ENCODE assay signal across 1 cellular context in the genomic region with DNA sequence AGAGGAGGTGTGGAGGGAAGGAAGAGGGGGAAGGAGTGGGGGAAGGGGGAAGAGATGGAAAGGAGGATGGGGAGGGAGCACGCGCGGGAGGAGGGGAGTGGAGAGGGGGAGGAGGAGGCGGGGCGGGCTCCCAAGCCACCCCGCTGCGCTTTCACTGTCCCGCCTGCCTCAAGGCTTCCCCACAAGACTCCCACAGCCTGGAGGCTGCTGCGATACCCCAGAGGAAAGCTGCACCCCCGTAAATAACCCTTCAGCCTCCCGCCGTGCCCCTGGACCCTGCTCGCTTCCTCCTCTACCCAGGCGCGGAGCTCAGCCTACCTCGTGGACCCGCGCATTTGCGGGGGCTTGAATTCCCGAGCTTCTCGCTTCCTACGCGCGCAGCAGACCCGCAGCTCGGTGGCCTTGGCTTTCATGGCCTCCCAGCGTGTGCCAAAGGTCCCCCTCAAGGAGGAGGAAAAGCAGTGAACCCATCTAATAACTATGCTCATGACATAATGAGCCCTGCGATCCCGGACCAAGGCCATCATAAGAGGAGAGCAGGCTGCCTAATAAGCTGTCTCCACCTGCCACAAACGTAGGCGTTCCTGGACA.
TF ChIP-seq lines count a peak whose summit lies in the region.

C10orf67 (minus strand) TSS at position 547 of the 591 bp plus-strand sequence; CDS start at position 524, 23 bp downstream.

TF ChIP-seq in HEK293, 187 proteins besides CTCF, POLR2A, EP300 and RAD21 (continued from another document and continues in another):
- TF ChIP-seq OVOL3 (tag by site-specific recombination; IDR thresholded peaks at IDR 0.05) (0 out of 2 replicates have a peak, but pooled peaks have one; percentile 29), GLI4 (tag by site-specific recombination; IDR thresholded peaks at IDR 0.05) (no peak), HOXC10 (CRISPR knock-in tag; IDR thresholded peaks at IDR 0.05) (no peak), ZNF529 (tag by site-specific recombination; IDR thresholded peaks at IDR 0.05; ENCODE audit: insufficient replicate concordance) (no peak), ZIC2 (tag by site-specific recombination; IDR thresholded peaks at IDR 0.05) (peak; percentile 95), ZSCAN30 (tag by site-specific recombination; IDR thresholded peaks at IDR 0.05) (no peak), ZNF354C (tag by site-specific recombination; IDR thresholded peaks at IDR 0.05; ENCODE audit: borderline replicate concordance, low read depth) (no peak), ZNF843 (tag by site-specific recombination; IDR thresholded peaks at IDR 0.05) (peak; percentile 70; the same call in 1 of the 2 replicates), ZFP3 (tag by site-specific recombination; IDR thresholded peaks at IDR 0.05; ENCODE audit: low read depth) (no peak), ZNF701 (tag by site-specific recombination; IDR thresholded peaks at IDR 0.05) (peak; percentile 64; the same call in 1 of the 2 replicates), ZNF121 (tag by site-specific recombination; IDR thresholded peaks at IDR 0.05) (no peak), ZNF280D (tag by site-specific recombination; IDR thresholded peaks at IDR 0.05) (no peak), ZBTB6 (tag by site-specific recombination; IDR thresholded peaks at IDR 0.05) (peak; percentile 22; the same call in 1 of the 2 replicates), ZNF707 (tag by site-specific recombination; IDR thresholded peaks at IDR 0.05) (no peak), ZNF610 (tag by site-specific recombination; IDR thresholded peaks at IDR 0.05; ENCODE audit: borderline replicate concordance) (no peak), SP7 (tag by site-specific recombination; IDR thresholded peaks at IDR 0.05) (peak; percentile 86), ZNF175 (tag by site-specific recombination; IDR thresholded peaks at IDR 0.05) (no peak), TRIM28 (IDR thresholded peaks at IDR 0.05; ENCODE audit: borderline replicate concordance, low read length) (no peak), KLF8 (tag by site-specific recombination; IDR thresholded peaks at IDR 0.05) (peak; percentile 72), ZNF398 (tag by site-specific recombination; IDR thresholded peaks at IDR 0.05) (peak; percentile 97), ZNF2 (tag by site-specific recombination; IDR thresholded peaks at IDR 0.05) (peak; percentile 98), ZNF404 (tag by site-specific recombination; IDR thresholded peaks at IDR 0.05) (no peak), ZNF366 (tag by site-specific recombination; conservative IDR thresholded peaks at IDR 0.05) (peak; percentile 90), PRDM2 (tag by site-specific recombination; IDR thresholded peaks at IDR 0.05; ENCODE audit: borderline replicate concordance) (no peak), GLIS2 (tag by site-specific recombination; IDR thresholded peaks at IDR 0.05) (peak; percentile 87), ZNF324 (tag by site-specific recombination; IDR thresholded peaks at IDR 0.05) (0 out of 2 replicates have a peak, but pooled peaks have one; percentile 61), ZNF677 (tag by site-specific recombination; IDR thresholded peaks at IDR 0.05) (no peak), ZNF580 (tag by site-specific recombination; IDR thresholded peaks at IDR 0.05) (no peak; the same call in 1 of the 2 replicates), MYNN (tag by site-specific recombination; IDR thresholded peaks at IDR 0.05; ENCODE audit: borderline replicate concordance) (no peak), ZFP41 (tag by site-specific recombination; IDR thresholded peaks at IDR 0.05; ENCODE audit: borderline replicate concordance) (no peak)
- TF ChIP-seq, protein P1, sequence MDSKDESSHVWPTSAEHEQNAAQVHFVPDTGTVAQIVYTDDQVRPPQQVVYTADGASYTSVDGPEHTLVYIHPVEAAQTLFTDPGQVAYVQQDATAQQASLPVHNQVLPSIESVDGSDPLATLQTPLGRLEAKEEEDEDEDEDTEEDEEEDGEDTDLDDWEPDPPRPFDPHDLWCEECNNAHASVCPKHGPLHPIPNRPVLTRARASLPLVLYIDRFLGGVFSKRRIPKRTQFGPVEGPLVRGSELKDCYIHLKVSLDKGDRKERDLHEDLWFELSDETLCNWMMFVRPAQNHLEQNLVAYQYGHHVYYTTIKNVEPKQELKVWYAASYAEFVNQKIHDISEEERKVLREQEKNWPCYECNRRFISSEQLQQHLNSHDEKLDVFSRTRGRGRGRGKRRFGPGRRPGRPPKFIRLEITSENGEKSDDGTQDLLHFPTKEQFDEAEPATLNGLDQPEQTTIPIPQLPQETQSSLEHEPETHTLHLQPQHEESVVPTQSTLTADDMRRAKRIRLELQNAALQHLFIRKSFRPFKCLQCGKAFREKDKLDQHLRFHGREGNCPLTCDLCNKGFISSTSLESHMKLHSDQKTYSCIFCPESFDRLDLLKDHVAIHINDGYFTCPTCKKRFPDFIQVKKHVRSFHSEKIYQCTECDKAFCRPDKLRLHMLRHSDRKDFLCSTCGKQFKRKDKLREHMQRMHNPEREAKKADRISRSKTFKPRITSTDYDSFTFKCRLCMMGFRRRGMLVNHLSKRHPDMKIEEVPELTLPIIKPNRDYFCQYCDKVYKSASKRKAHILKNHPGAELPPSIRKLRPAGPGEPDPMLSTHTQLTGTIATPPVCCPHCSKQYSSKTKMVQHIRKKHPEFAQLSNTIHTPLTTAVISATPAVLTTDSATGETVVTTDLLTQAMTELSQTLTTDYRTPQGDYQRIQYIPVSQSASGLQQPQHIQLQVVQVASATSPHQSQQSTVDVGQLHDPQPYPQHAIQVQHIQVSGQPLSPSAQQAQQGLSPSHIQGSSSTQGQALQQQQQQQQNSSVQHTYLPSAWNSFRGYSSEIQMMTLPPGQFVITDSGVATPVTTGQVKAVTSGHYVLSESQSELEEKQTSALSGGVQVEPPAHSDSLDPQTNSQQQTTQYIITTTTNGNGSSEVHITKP (tag by site-specific recombination; IDR thresholded peaks at IDR 0.05): peak; percentile 93
- TF ChIP-seq, protein P2, sequence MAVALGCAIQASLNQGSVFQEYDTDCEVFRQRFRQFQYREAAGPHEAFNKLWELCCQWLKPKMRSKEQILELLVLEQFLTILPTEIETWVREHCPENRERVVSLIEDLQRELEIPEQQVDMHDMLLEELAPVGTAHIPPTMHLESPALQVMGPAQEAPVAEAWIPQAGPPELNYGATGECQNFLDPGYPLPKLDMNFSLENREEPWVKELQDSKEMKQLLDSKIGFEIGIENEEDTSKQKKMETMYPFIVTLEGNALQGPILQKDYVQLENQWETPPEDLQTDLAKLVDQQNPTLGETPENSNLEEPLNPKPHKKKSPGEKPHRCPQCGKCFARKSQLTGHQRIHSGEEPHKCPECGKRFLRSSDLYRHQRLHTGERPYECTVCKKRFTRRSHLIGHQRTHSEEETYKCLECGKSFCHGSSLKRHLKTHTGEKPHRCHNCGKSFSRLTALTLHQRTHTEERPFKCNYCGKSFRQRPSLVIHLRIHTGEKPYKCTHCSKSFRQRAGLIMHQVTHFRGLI (tag by site-specific recombination; IDR thresholded peaks at IDR 0.05): no peak
- TF ChIP-seq, protein P3, sequence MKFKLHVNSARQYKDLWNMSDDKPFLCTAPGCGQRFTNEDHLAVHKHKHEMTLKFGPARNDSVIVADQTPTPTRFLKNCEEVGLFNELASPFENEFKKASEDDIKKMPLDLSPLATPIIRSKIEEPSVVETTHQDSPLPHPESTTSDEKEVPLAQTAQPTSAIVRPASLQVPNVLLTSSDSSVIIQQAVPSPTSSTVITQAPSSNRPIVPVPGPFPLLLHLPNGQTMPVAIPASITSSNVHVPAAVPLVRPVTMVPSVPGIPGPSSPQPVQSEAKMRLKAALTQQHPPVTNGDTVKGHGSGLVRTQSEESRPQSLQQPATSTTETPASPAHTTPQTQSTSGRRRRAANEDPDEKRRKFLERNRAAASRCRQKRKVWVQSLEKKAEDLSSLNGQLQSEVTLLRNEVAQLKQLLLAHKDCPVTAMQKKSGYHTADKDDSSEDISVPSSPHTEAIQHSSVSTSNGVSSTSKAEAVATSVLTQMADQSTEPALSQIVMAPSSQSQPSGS (tag by site-specific recombination; IDR thresholded peaks at IDR 0.05; ENCODE audit: low read depth): no peak
- TF ChIP-seq, protein P4, sequence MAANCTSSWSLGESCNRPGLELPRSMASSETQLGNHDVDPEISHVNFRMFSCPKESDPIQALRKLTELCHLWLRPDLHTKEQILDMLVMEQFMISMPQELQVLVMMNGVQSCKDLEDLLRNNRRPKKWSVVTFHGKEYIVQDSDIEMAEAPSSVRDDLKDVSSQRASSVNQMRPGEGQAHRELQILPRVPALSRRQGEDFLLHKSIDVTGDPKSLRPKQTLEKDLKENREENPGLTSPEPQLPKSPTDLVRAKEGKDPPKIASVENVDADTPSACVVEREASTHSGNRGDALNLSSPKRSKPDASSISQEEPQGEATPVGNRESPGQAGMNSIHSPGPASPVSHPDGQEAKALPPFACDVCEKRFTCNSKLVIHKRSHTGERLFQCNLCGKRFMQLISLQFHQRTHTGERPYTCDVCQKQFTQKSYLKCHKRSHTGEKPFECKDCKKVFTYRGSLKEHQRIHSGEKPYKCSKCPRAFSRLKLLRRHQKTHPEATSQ (tag by site-specific recombination; IDR thresholded peaks at IDR 0.05): no peak
